1 cellular context compared by ENCODE assay signal in the genomic region with DNA sequence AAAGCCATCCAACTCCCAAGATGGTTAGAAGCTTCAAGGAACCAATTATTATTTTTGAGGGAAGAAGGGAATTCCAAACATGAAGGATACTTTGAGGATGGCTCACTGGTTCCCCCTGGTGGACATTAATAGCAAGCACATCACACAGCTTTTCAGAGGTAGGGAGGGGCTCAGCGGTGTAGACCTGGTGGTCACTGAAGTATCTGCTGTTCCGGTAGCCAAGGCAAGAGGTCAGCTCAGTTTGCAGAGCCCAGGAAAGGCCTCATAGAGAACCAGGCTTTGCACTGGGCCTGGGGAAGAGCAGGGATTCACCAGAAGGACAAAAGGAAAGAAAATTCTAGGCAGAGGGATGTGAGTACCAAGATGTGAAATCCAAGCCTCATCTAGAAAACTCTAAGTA.
TF ChIP-seq lines count a peak whose summit lies in the region.

No MANE protein-coding gene starts in this region.

TF ChIP-seq in SK-N-SH treated with all-trans-retinoic acid at 6 μM for 48 hours, 23 proteins besides CTCF, POLR2A, EP300 and RAD21 (continued from another document):
- TF ChIP-seq, protein P1, sequence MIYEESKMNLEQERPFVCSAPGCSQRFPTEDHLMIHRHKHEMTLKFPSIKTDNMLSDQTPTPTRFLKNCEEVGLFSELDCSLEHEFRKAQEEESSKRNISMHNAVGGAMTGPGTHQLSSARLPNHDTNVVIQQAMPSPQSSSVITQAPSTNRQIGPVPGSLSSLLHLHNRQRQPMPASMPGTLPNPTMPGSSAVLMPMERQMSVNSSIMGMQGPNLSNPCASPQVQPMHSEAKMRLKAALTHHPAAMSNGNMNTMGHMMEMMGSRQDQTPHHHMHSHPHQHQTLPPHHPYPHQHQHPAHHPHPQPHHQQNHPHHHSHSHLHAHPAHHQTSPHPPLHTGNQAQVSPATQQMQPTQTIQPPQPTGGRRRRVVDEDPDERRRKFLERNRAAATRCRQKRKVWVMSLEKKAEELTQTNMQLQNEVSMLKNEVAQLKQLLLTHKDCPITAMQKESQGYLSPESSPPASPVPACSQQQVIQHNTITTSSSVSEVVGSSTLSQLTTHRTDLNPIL (CRISPR knock-in tag; IDR thresholded peaks at IDR 0.05; ENCODE audit: low read depth) = no peak
- TF ChIP-seq ISL1 (CRISPR knock-in tag; IDR thresholded peaks at IDR 0.05) = no peak
- TF ChIP-seq, protein P2, sequence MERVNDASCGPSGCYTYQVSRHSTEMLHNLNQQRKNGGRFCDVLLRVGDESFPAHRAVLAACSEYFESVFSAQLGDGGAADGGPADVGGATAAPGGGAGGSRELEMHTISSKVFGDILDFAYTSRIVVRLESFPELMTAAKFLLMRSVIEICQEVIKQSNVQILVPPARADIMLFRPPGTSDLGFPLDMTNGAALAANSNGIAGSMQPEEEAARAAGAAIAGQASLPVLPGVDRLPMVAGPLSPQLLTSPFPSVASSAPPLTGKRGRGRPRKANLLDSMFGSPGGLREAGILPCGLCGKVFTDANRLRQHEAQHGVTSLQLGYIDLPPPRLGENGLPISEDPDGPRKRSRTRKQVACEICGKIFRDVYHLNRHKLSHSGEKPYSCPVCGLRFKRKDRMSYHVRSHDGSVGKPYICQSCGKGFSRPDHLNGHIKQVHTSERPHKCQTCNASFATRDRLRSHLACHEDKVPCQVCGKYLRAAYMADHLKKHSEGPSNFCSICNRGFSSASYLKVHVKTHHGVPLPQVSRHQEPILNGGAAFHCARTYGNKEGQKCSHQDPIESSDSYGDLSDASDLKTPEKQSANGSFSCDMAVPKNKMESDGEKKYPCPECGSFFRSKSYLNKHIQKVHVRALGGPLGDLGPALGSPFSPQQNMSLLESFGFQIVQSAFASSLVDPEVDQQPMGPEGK (CRISPR knock-in tag; IDR thresholded peaks at IDR 0.05; ENCODE audit: borderline replicate concordance) = no peak
- no peak for TF ChIP-seq ARNTL (CRISPR knock-in tag; IDR thresholded peaks at IDR 0.05; ENCODE audit: borderline replicate concordance, low read depth)
- TF ChIP-seq PPARA (CRISPR knock-in tag; IDR thresholded peaks at IDR 0.05; ENCODE audit: borderline replicate concordance) = no peak
TF ChIP-seq in SK-N-SH treated with all-trans-retinoic acid at 6 μM for 48 hours: peak in this region for 0.
